In the genomic region with DNA sequence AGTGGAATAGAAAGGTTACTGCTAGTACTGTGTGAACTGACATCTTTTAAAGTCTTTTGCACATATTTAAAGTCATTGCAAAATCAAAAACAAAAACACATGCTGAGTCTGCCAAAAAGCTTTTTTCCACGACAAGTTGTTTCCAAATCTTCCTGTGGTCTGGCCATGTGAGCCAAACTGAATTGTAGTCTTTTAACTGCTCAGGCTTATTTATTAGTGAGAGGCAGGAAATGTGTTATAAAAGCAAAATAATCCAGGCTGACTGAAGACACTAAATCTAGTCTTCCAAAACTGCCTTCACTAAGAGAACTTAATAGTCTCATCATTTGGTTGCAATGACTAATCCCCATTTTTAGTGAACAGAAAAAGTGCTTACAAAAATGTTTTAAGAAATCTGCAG, we compare ENCODE assay signal across 11 cellular contexts. TPM values are rescaled to one million over a fixed set of nuclear protein-coding genes. Genes with fewer than 3 reads are reported as not detected.
DNase-seq lines count a peak whose midpoint lies in the region; ATAC-seq and TF ChIP-seq lines count a peak whose summit lies in the region.
"Had no signal": no experiment of that assay in that cellular context is flagged by ENCODE, and none has a peak within 500 bp of the region (broad histone marks: within the 10 kb centered on the region; RNA-seq: fewer than 3 reads in every experiment).

No MANE protein-coding gene starts in this region.

- CTCF ChIA-PET in A673 (lab: Charles Lee) (no interaction called here), GM10248 (lab: Yijun Ruan, JAX) (no interaction called here)

- H3K27me3 ChIP-seq in A673 (replicated peaks; ENCODE audit: insufficient read depth, low read depth, low read length, poor library complexity) (no peaks in the 10 kb centered on the region), breast epithelium (no peaks in the 10 kb centered on the region), BE2C (no peaks in the 10 kb centered on the region)

- no peaks in the 10 kb centered on the region for H3K36me3 ChIP-seq in A673 (ENCODE audit: insufficient read depth, low read length, poor library complexity, severe bottlenecking)
- no peaks in the 10 kb centered on the region for H3K36me3 ChIP-seq in breast epithelium
- H3K36me3 ChIP-seq in BE2C, result no peaks in the 10 kb centered on the region

- no TSS peak for BruUV-seq in A673 (replicated peaks; lab: Mats Ljungman, UMichigan)

- intact Hi-C loops in A673 (cut with micrococcal nuclease; ENCODE audit: unreplicated experiment), result no loop called here
- intact Hi-C loops in breast epithelium (cut with DNase I; ENCODE audit: low total_unique reads), result no loop called here

- no peak for ATAC-seq in HG03520 (IDR thresholded peaks at IDR 0.05; ENCODE audit: unreplicated experiment)

- peak overlapping the region; percentile 97 for H3K27ac ChIP-seq in A673 (ENCODE audit: low read depth, low read length, poor library complexity, severe bottlenecking)
- H3K27ac ChIP-seq in breast epithelium, result peak overlapping the region; percentile 94 to 99
- H3K27ac ChIP-seq: epithelial cell of prostate had no signal

- no peak for TF ChIP-seq POLR2A in breast epithelium (IDR thresholded peaks at IDR 0.05)

- POLR2A ChIA-PET in A673 (lab: Charles Lee; ENCODE audit: low non-redundant PET) (no interaction called here), GM10248 (lab: Yijun Ruan, JAX) (no interaction called here)

- H3K4me1 ChIP-seq in A673 (ENCODE audit: insufficient read depth, low read length, poor library complexity, severe bottlenecking), result peaks cover 25% of the 10 kb centered on the region
- H3K4me1 ChIP-seq in breast epithelium, result peaks cover 0 to 4% of the 10 kb centered on the region in 2 donors
- no peaks in the 10 kb centered on the region for H3K4me1 ChIP-seq in BE2C

- DNase-seq in A673 (ENCODE audit: low spot score) (peak; percentile 45), GM04503 (ENCODE audit: low read depth) (peak; percentile 93), breast epithelium (ENCODE audit: low spot score in 2 of 2) (no peak), midbrain (lab: John Stamatoyannopoulos, UW) (peak; percentile 20), BE2C (no peak), SKM-1 treated with dmso at 0.1 percent for 144 hours (lab: John Stamatoyannopoulos, UW; ENCODE audit: unreplicated experiment) (no peak), GM10248 (ENCODE audit: extremely low spot score) (no peak)
- DNase-seq: NCI-H1694 treated with DMSO at 0.1 percent for 48 hours had no signal

- H3K9me3 ChIP-seq in A673 (ENCODE audit: low read depth, low read length, poor library complexity, severe bottlenecking), result no peaks in the 10 kb centered on the region
- H3K9me3 ChIP-seq in breast epithelium, result no peaks in the 10 kb centered on the region
- no peaks in the 10 kb centered on the region for H3K9me3 ChIP-seq in BE2C

- H3K4me3 ChIP-seq in A673 (ENCODE audit: low read depth, low read length, poor library complexity, severe bottlenecking) (peak overlapping the region; percentile 95), breast epithelium (peak overlapping the region in 1 of 3 donors; percentile 74), BE2C (ENCODE audit: low read depth, low read length) (no peak overlapping the region)

- TF ChIP-seq CTCF in A673 (conservative IDR thresholded peaks at IDR 0.05; ENCODE audit: low read depth, low read length) (no peak), breast epithelium (IDR thresholded peaks at IDR 0.05) (no peak), BE2C (IDR thresholded peaks at IDR 0.05; ENCODE audit: low read depth, low read length) (no peak), GM10248 (IDR thresholded peaks at IDR 0.05; ENCODE audit: control extremely low read depth, extremely low read depth, low read depth, missing control alignments) (no peak)

RNA-seq across cellular contexts. Expression of gene KRCC1, which starts 2.3 kb away (rescaled TPM):
- 8.5 and 9.3 TPM in 2 replicates for total RNA-seq in A673 (2021)
- total RNA-seq in breast epithelium, result 10 to 100 TPM; 34.1 to 44.8 (median 39.2) TPM
- polyA plus RNA-seq in BE2C (2012; ENCODE audit: insufficient read depth, insufficient read length, low read depth), result 8.5 TPM

RNA-seq across cellular contexts. Expression of gene SMYD1, which starts 14.3 kb away (rescaled TPM):
- not detected in 2 replicates for total RNA-seq in A673 (2021)
- 1 to 10 TPM in 1 of 3 donors, under 1 TPM in 1, not detected in 1; 0.29 to 3.3 TPM for total RNA-seq in breast epithelium
- not detected for polyA plus RNA-seq in BE2C (2012; ENCODE audit: insufficient read depth, insufficient read length, low read depth)
- total RNA-seq: ureter had no signal

RNA-seq across cellular contexts. Expression of gene RNU2-63P, which starts 37.0 kb away (rescaled TPM):
- total RNA-seq in A673 (2021) (10.9 and 11.4 TPM in 2 replicates), breast epithelium (not detected)
- polyA plus RNA-seq in BE2C (2012; ENCODE audit: insufficient read depth, insufficient read length, low read depth), result not detected
- total RNA-seq: ureter had no signal

Comparison
In these comparisons a context has a peak if more than half of its experiments do, and no peak if none do; other contexts are left out.
1. DNase-seq: peak in A673 (single experiment), GM04503 (single experiment) and midbrain (single experiment); none in breast epithelium (0 of 2), BE2C (single experiment), SKM-1 treated with dmso at 0.1 percent for 144 hours (single experiment) and GM10248 (single experiment).
2. RNA of gene RNU2-63P, which starts 37.0 kb away (total RNA-seq): 10.9 to 11.4 TPM in A673; not detected in breast epithelium; every median in the first group is over 10 times any median in the second.